ENCODE assay signal across 27 cellular contexts in the genomic region with DNA sequence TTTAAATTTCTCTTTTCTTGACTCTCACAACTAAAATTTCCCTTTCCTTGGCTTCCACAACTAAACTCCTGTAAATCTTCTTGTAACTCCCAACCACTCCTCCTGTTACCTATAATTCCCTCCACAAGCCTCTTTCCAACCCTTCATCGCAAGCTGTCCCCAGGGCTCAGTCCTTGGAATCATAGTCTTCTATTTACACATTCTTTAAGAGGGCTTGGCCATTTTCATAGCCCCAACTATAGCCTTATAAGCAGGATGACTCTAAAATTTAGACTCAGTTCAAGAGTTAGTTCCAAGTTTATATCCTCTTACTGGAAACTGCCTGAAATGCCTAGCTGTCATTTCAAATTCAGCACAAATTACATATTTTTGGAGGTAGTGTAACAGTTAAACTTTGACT. TPM values are rescaled to one million over a fixed set of nuclear protein-coding genes. Genes with fewer than 3 reads are reported as not detected.
DNase-seq lines count a peak whose midpoint lies in the region; ATAC-seq and TF ChIP-seq lines count a peak whose summit lies in the region.
"Had no signal": no experiment of that assay in that cellular context is flagged by ENCODE, and none has a peak within 500 bp of the region (broad histone marks: within the 10 kb centered on the region; RNA-seq: fewer than 3 reads in every experiment).

No MANE protein-coding gene starts in this region.

- no peak overlapping the region for H2AFZ ChIP-seq in IMR-90 (replicated peaks; ENCODE audit: low read length, poor library complexity)

- CTCF ChIA-PET in IMR-90 (lab: Yijun Ruan, JAX) = no interaction called here

- H4K8ac ChIP-seq in IMR-90 (ENCODE audit: low read depth in 2 of 2, low read length in 2 of 2) = no peak overlapping the region

- H2AK5ac ChIP-seq in IMR-90 (ENCODE audit: low read depth, low read length) = no peak overlapping the region

- H3K27ac ChIP-seq in IMR-90 (ENCODE audit: insufficient read depth, low read length) (no peak overlapping the region), gastrocnemius medialis (peak overlapping the region; percentile 39 to 80 (median 78))
- H3K27ac ChIP-seq: body of pancreas, C4-2B, esophagus squamous epithelium, suprapubic skin, vagina, VCaP had no signal

- peaks cover 11% of the 10 kb centered on the region; the same call in 1 of the 2 replicates for H3K9me1 ChIP-seq in IMR-90 (ENCODE audit: insufficient read depth, low read length)

- H2BK5ac ChIP-seq in IMR-90 (ENCODE audit: low read depth, low read length, poor library complexity, severe bottlenecking) = no peak overlapping the region

- H3K4me3 ChIP-seq in IMR-90 (ENCODE audit: insufficient read depth, low read depth, low read length) (no peak overlapping the region), gastrocnemius medialis (no peak overlapping the region)
- H3K4me3 ChIP-seq: body of pancreas, esophagus squamous epithelium, suprapubic skin, vagina had no signal

- peaks cover 22 to 68% of the 10 kb centered on the region in 2 experiments for H3K79me1 ChIP-seq in IMR-90 (ENCODE audit: low read depth in 1 of 2, low read length in 2 of 2)

- peak overlapping the region; percentile 14 for H3K27ac Mint-ChIP-seq in activated T-cell treated with anti-CD3 and anti-CD28 coated beads, Interleukin-2, amount 50 U/mL, for 24 hours
- H3K27ac Mint-ChIP-seq in effector memory CD8-positive, alpha-beta T cell = peak overlapping the region; percentile 34 to 62
- H3K27ac Mint-ChIP-seq: activated CD4-positive, alpha-beta memory T cell treated with anti-CD3 and anti-CD28 coated beads, Interleukin-2, amount 10 ng/mL, durations not matched to agents 7 days and 5 days had no signal

- H4K91ac ChIP-seq in IMR-90 (ENCODE audit: insufficient read depth, low read depth, low read length) = no peak overlapping the region

- no peak overlapping the region for H2BK120ac ChIP-seq in IMR-90 (ENCODE audit: low read depth, low read length)

- dilution Hi-C loops in IMR-90 (cut with HindIII; ENCODE audit: low sequenced_read_pairs, unreplicated experiment) = no loop called here

- H3K4ac ChIP-seq in IMR-90 (ENCODE audit: low read depth, low read length) = no peak overlapping the region

- no TSS peak for BruUV-seq in IMR-90 (replicated peaks; lab: Mats Ljungman, UMichigan)

- H3K4me1 ChIP-seq in IMR-90 (ENCODE audit: control insufficient read depth, insufficient read depth, low read length) (peaks cover 6% of the 10 kb centered on the region), gastrocnemius medialis (peaks cover 22 to 44% of the 10 kb centered on the region in 2 donors)

- no peak overlapping the region for H3K4me2 ChIP-seq in IMR-90 (ENCODE audit: low read depth, low read length)

- peaks cover 26% of the 10 kb centered on the region for H3K36me3 Mint-ChIP-seq in activated T-cell treated with anti-CD3 and anti-CD28 coated beads, Interleukin-2, amount 50 U/mL, for 24 hours (ENCODE audit: low read depth)
- H3K36me3 Mint-ChIP-seq in effector memory CD8-positive, alpha-beta T cell (ENCODE audit: insufficient read depth) = peaks cover 14% of the 10 kb centered on the region
- H3K36me3 Mint-ChIP-seq: activated naive CD4-positive, alpha-beta T cell treated with anti-CD3 and anti-CD28 coated beads, Interleukin-2, amount 50 U/mL, for 72 hours had no signal

- no peaks in the 10 kb centered on the region for H3K27me3 Mint-ChIP-seq in activated T-cell treated with anti-CD3 and anti-CD28 coated beads, Interleukin-2, amount 50 U/mL, for 24 hours
- H3K27me3 Mint-ChIP-seq in effector memory CD8-positive, alpha-beta T cell = no peaks in the 10 kb centered on the region
- H3K27me3 Mint-ChIP-seq: activated CD4-positive, alpha-beta memory T cell treated with anti-CD3 and anti-CD28 coated beads, Interleukin-2, amount 10 ng/mL, durations not matched to agents 7 days and 5 days had no signal

- DNase-seq in activated T-cell treated with anti-CD3 and anti-CD28 coated beads, Interleukin-2, amount 50 U/mL, for 24 hours = no peak
- DNase-seq in activated T-cell treated with anti-CD3 and anti-CD28 coated beads, Interleukin-2, amount 50 U/mL, for 48 hours = no peak
- DNase-seq in IMR-90 = no peak
- DNase-seq in effector memory CD8-positive, alpha-beta T cell = no peak
- no peak for DNase-seq in gastrocnemius medialis
- no peak for DNase-seq in GM03348 (ENCODE audit: low spot score)
- no peak for DNase-seq in NOMO-1 treated with DMSO at 0.1 percent for 48 hours (lab: John Stamatoyannopoulos, UW; ENCODE audit: unreplicated experiment)
- DNase-seq in NCI-H510A treated with DMSO at 0.1 percent for 48 hours (lab: John Stamatoyannopoulos, UW) = no peak
- DNase-seq: activated CD4-positive, alpha-beta memory T cell treated with anti-CD3 and anti-CD28 coated beads, Interleukin-2, amount 10 ng/mL, durations not matched to agents 7 days and 5 days; body of pancreas; DMS153; effector memory CD4-positive, alpha-beta T cell; esophagus squamous epithelium; GOT3; KBM-7; midbrain; NCI-H187; NCI-H774; OCI-M1; right cardiac atrium; SHP77 treated with DMSO at 0.1 percent for 48 hours; stimulated activated CD8-positive, alpha-beta memory T cell treated with anti-CD3 and anti-CD28 coated beads, Interleukin-4, amount 100 ng/mL, for 48 hours had no signal

- H3K9me3 ChIP-seq in IMR-90 (ENCODE audit: control insufficient read depth, insufficient read depth, low read length) (no peaks in the 10 kb centered on the region), gastrocnemius medialis (no peaks in the 10 kb centered on the region)
- H3K9me3 ChIP-seq: body of pancreas, esophagus squamous epithelium, suprapubic skin, vagina had no signal

- POLR2A ChIA-PET in IMR-90 (lab: Charles Lee; ENCODE audit: unreplicated experiment) = no interaction called here

- TF ChIP-seq CTCF in IMR-90 (conservative IDR thresholded peaks at IDR 0.05; ENCODE audit: low read depth, low read length) (no peak), gastrocnemius medialis (IDR thresholded peaks at IDR 0.05 in 4 of 5, conservative IDR thresholded peaks at IDR 0.05 in 1 of 5) (no peak)

- in situ Hi-C loops in IMR-90 (cut with MboI; ENCODE audit: low sequenced_read_pairs) = no loop called here
- in situ Hi-C loops in gastrocnemius medialis (cut with MboI; ENCODE audit: low sequenced_read_pairs in 4 of 4) = no loop called here

- no peak overlapping the region for H3K14ac ChIP-seq in IMR-90 (replicated peaks; ENCODE audit: low read depth, low read length)

- TF ChIP-seq RAD21 in IMR-90 (IDR thresholded peaks at IDR 0.05; ENCODE audit: low read length) = no peak

- no peak overlapping the region for H2AK9ac ChIP-seq in IMR-90 (replicated peaks; ENCODE audit: low read depth, low read length, poor library complexity)

- intact Hi-C loops in IMR-90 (cut with micrococcal nuclease) (no loop called here), gastrocnemius medialis (cut with DNase I; ENCODE audit: low total_unique reads) (no loop called here)

- H3K27me3 ChIP-seq in IMR-90 (ENCODE audit: control insufficient read depth, insufficient read depth, low read length) = no peaks in the 10 kb centered on the region
- H3K27me3 ChIP-seq in gastrocnemius medialis = no peaks in the 10 kb centered on the region
- H3K27me3 ChIP-seq: body of pancreas, esophagus squamous epithelium, suprapubic skin, vagina had no signal

- no peaks in the 10 kb centered on the region for H3K9me3 Mint-ChIP-seq in activated T-cell treated with anti-CD3 and anti-CD28 coated beads, Interleukin-2, amount 50 U/mL, for 24 hours
- H3K9me3 Mint-ChIP-seq in effector memory CD8-positive, alpha-beta T cell = no peaks in the 10 kb centered on the region
- H3K9me3 Mint-ChIP-seq: activated CD4-positive, alpha-beta memory T cell treated with anti-CD3 and anti-CD28 coated beads, Interleukin-2, amount 10 ng/mL, durations not matched to agents 7 days and 5 days; activated naive CD4-positive, alpha-beta T cell treated with anti-CD3 and anti-CD28 coated beads, Interleukin-2, amount 50 U/mL, for 72 hours had no signal

- H3K23ac ChIP-seq in IMR-90 (ENCODE audit: low read depth, low read length) = no peak overlapping the region

- H3K4me1 Mint-ChIP-seq in activated T-cell treated with anti-CD3 and anti-CD28 coated beads, Interleukin-2, amount 50 U/mL, for 24 hours (ENCODE audit: low read depth) = peaks cover 76% of the 10 kb centered on the region
- peaks cover 58 to 77% of the 10 kb centered on the region in 2 donors for H3K4me1 Mint-ChIP-seq in effector memory CD8-positive, alpha-beta T cell (ENCODE audit: low read depth in 2 of 2)

- H4K20me1 ChIP-seq in IMR-90 (ENCODE audit: insufficient read depth, low read length) = peaks cover 63% of the 10 kb centered on the region

- WGBS in IMR-90 (ENCODE audit: extremely low coverage in 2 of 2, insufficient read length in 1 of 2), 2 experiments = no CpG with 5 or more reads among the region's 1 CpG

- H4K5ac ChIP-seq in IMR-90 (ENCODE audit: low read depth, low read length) = no peak overlapping the region

- TF ChIP-seq POLR2A in IMR-90 (IDR thresholded peaks at IDR 0.05; ENCODE audit: low read depth, low read length) = no peak
- no peak for TF ChIP-seq POLR2A in gastrocnemius medialis (IDR thresholded peaks at IDR 0.05)

- no peaks in the 10 kb centered on the region for H3K36me3 ChIP-seq in IMR-90 (ENCODE audit: control insufficient read depth, insufficient read depth, low read length)
- H3K36me3 ChIP-seq in gastrocnemius medialis = no peaks in the 10 kb centered on the region
- H3K36me3 ChIP-seq: esophagus squamous epithelium, suprapubic skin, vagina had no signal

- no peak overlapping the region for H2BK20ac ChIP-seq in IMR-90 (ENCODE audit: low read depth, low read length)

- no peak overlapping the region for H2BK15ac ChIP-seq in IMR-90 (ENCODE audit: low read depth, low read length)

- no peak overlapping the region for H3K4me3 Mint-ChIP-seq in activated T-cell treated with anti-CD3 and anti-CD28 coated beads, Interleukin-2, amount 50 U/mL, for 24 hours
- H3K4me3 Mint-ChIP-seq in effector memory CD8-positive, alpha-beta T cell = peak overlapping the region; percentile 2 to 7
- H3K4me3 Mint-ChIP-seq: activated CD4-positive, alpha-beta memory T cell treated with anti-CD3 and anti-CD28 coated beads, Interleukin-2, amount 10 ng/mL, durations not matched to agents 7 days and 5 days had no signal

- H3K18ac ChIP-seq in IMR-90 (ENCODE audit: low read depth, low read length) = no peak overlapping the region

- H3K9ac ChIP-seq in IMR-90 (ENCODE audit: low read depth, low read length) = no peak overlapping the region

- H3K56ac ChIP-seq in IMR-90 (ENCODE audit: extremely low read depth, insufficient read depth, low read length) = no peak overlapping the region

- ATAC-seq in IMR-90 (ENCODE audit: low read depth) (peak; percentile 27; the same call in 1 of the 2 replicates), gastrocnemius medialis (no peak)
- ATAC-seq in effector memory CD8-positive, alpha-beta T cell (replicated peaks) = no peak
- ATAC-seq: activated naive CD4-positive, alpha-beta T cell treated with anti-CD3 and anti-CD28 coated beads, Interleukin-2, amount 50 U/mL, for 72 hours; body of pancreas; right cardiac atrium had no signal

RNA-seq across cellular contexts. Expression of gene GLG1, which starts 23.9 kb away (rescaled TPM):
- total RNA-seq in IMR-90 (2012; rRNA removed) = 90.0 and 91.0 TPM in 2 replicates
- 93.1 and 107 TPM in 2 replicates for polyA plus RNA-seq in IMR-90 (2012; rRNA removed)
- 51.2 and 73.5 TPM in 2 replicates for polyA plus RNA-seq in IMR-90 (2012; cell fraction: cytosol; rRNA removed)
- 46.2 and 115 TPM in 2 replicates for polyA plus RNA-seq in IMR-90 (2012; cell fraction: nucleus; rRNA removed; ENCODE audit: low replicate concordance)
- 100 to 1,000 TPM in 2 of 4 donors, 10 to 100 TPM in 2; 72.0 to 170 (median 105) TPM for total RNA-seq in gastrocnemius medialis
